ENCODE assay signal across 10 cellular contexts in genomic region chr1:190477687-190478192, GRCh38. TPM values are rescaled to one million over a fixed set of nuclear protein-coding genes. Genes with fewer than 3 reads are reported as not detected.
DNase-seq lines count a peak whose midpoint lies in the region; ATAC-seq and TF ChIP-seq lines count a peak whose summit lies in the region.
"Had no signal": no experiment of that assay in that cellular context is flagged by ENCODE, and none has a peak within 500 bp of the region (broad histone marks: within the 10 kb centered on the region; RNA-seq: fewer than 3 reads in every experiment).

BRINP3 (minus strand) TSS chr1:190477864.

- H3K27me3 Mint-ChIP-seq in CD8-positive, alpha-beta T cell (ENCODE audit: low read depth), result peaks cover 9% of the 10 kb centered on the region
- H3K27me3 Mint-ChIP-seq: central memory CD8-positive, alpha-beta T cell had no signal

- H3K4me1 ChIP-seq in HUES64 (ENCODE audit: insufficient read depth, low read length), result peaks cover 34% of the 10 kb centered on the region
- H3K4me1 ChIP-seq in colonic mucosa, result no peaks in the 10 kb centered on the region
- H3K4me1 ChIP-seq in muscle layer of duodenum (ENCODE audit: control insufficient read depth in 1 of 2, insufficient read depth in 2 of 2, low read length in 2 of 2), result peaks cover 0 to 20% of the 10 kb centered on the region in 2 donors
- no peaks in the 10 kb centered on the region for H3K4me1 ChIP-seq in CD8-positive, alpha-beta T cell (ENCODE audit: insufficient read depth, low read length)

- no peak for DNase-seq in AG04449 (ENCODE audit: low read depth, low spot score)
- DNase-seq in colonic mucosa, result peak; percentile 23
- DNase-seq in CD8-positive, alpha-beta T cell, result no peak
- DNase-seq: stimulated activated CD4-positive, alpha-beta T cell treated with anti-CD3 and anti-CD28 coated beads, Interleukin-2, amount 100 ng/mL, for 48 hours had no signal

- H3K27ac Mint-ChIP-seq in CD8-positive, alpha-beta T cell, result no peak within 1 kb of the TSS

- peaks cover 3% of the 10 kb centered on the region for H3K4me1 Mint-ChIP-seq in CD8-positive, alpha-beta T cell (ENCODE audit: low read depth)

- ATAC-seq in HG02610 (IDR thresholded peaks at IDR 0.05; ENCODE audit: unreplicated experiment) (no peak), GM18858 (IDR thresholded peaks at IDR 0.05; ENCODE audit: unreplicated experiment) (no peak), HG02763 (IDR thresholded peaks at IDR 0.05; ENCODE audit: unreplicated experiment) (no peak)
- no peak for ATAC-seq in CD8-positive, alpha-beta T cell

- peak within 1 kb of the TSS; percentile 44 for H3K9ac ChIP-seq in HUES64 (ENCODE audit: low read depth, low read length)
- peak within 1 kb of the TSS; percentile 44 to 96 for H3K9ac ChIP-seq in colonic mucosa (ENCODE audit: low read depth in 2 of 2, low read length in 2 of 2)

- H3K27me3 ChIP-seq in HUES64 (ENCODE audit: insufficient read depth, low read length), result peaks cover 57% of the 10 kb centered on the region
- H3K27me3 ChIP-seq in colonic mucosa, result no peaks in the 10 kb centered on the region
- H3K27me3 ChIP-seq in muscle layer of duodenum (ENCODE audit: low read depth, low read length), result peaks cover 15% of the 10 kb centered on the region
- no peaks in the 10 kb centered on the region for H3K27me3 ChIP-seq in CD8-positive, alpha-beta T cell (ENCODE audit: insufficient read depth, low read length)

- H3K4me3 ChIP-seq in AG04449 (ENCODE audit: low read depth, low read length), result peak within 1 kb of the TSS; percentile 49
- H3K4me3 ChIP-seq in HUES64 (ENCODE audit: low read length), result peak within 1 kb of the TSS; percentile 83
- peak within 1 kb of the TSS; percentile 37 for H3K4me3 ChIP-seq in colonic mucosa
- peak within 1 kb of the TSS; percentile 43 to 65 for H3K4me3 ChIP-seq in muscle layer of duodenum (ENCODE audit: low read depth in 1 of 2, low read length in 2 of 2)
- H3K4me3 ChIP-seq in CD8-positive, alpha-beta T cell (ENCODE audit: low read depth, low read length), result no peak within 1 kb of the TSS

- H3K9me3 Mint-ChIP-seq in CD8-positive, alpha-beta T cell, result peaks cover 5% of the 10 kb centered on the region

- intact Hi-C loops in colonic mucosa (cut with DNase I), result no loop called here
- intact Hi-C loops in CD8-positive, alpha-beta T cell (cut with DNase I, micrococcal nuclease), result no loop called here

- no peak within 1 kb of the TSS for H3K4me3 Mint-ChIP-seq in CD8-positive, alpha-beta T cell
- H3K4me3 Mint-ChIP-seq: central memory CD8-positive, alpha-beta T cell had no signal

- CTCF ChIA-PET in AG04449 (lab: Yijun Ruan, JAX), result no interaction called here
- CTCF ChIA-PET in CD8-positive, alpha-beta T cell (lab: Charles Lee), result no interaction called here

- no peak for TF ChIP-seq CTCF in AG04449 (IDR thresholded peaks at IDR 0.05; ENCODE audit: insufficient read depth, low read length, missing control alignments)
- no peak for TF ChIP-seq CTCF in colonic mucosa (IDR thresholded peaks at IDR 0.05)
- no peak for TF ChIP-seq CTCF in CD8-positive, alpha-beta T cell (IDR thresholded peaks at IDR 0.05)

- H3K36me3 ChIP-seq in HUES64 (ENCODE audit: insufficient read depth, low read length) (no peaks in the 10 kb centered on the region), colonic mucosa (no peaks in the 10 kb centered on the region), muscle layer of duodenum (ENCODE audit: control insufficient read depth in 1 of 2, insufficient read depth in 2 of 2, low read length in 2 of 2) (no peaks in the 10 kb centered on the region)
- H3K36me3 ChIP-seq in CD8-positive, alpha-beta T cell (ENCODE audit: insufficient read depth, low read length), result no peaks in the 10 kb centered on the region

- WGBS in HUES64, result under 1% methylated on average over 9 of the region's 9 CpGs

- POLR2A ChIA-PET in AG04449 (lab: Yijun Ruan, JAX), result no interaction called here
- POLR2A ChIA-PET in CD8-positive, alpha-beta T cell (lab: Charles Lee), result no interaction called here

- H3K27ac ChIP-seq in HUES64 (ENCODE audit: low read depth, low read length) (peak within 1 kb of the TSS; percentile 26; the same call in 1 of the 2 replicates), colonic mucosa (peak within 1 kb of the TSS; percentile 76), muscle layer of duodenum (ENCODE audit: low read length) (no peak within 1 kb of the TSS)
- H3K27ac ChIP-seq in CD8-positive, alpha-beta T cell (ENCODE audit: low read depth, low read length), result no peak within 1 kb of the TSS

- H3K36me3 Mint-ChIP-seq in CD8-positive, alpha-beta T cell, result no peaks in the 10 kb centered on the region

- no peaks in the 10 kb centered on the region for H3K9me3 ChIP-seq in HUES64 (ENCODE audit: insufficient read depth, low read depth, low read length)
- H3K9me3 ChIP-seq in colonic mucosa, result no peaks in the 10 kb centered on the region
- H3K9me3 ChIP-seq in muscle layer of duodenum (ENCODE audit: control insufficient read depth in 1 of 2, low read length in 2 of 2), result no peaks in the 10 kb centered on the region
- no peaks in the 10 kb centered on the region for H3K9me3 ChIP-seq in CD8-positive, alpha-beta T cell (ENCODE audit: low read length)

RNA-seq across cellular contexts. Expression of gene BRINP3, which starts in this region (rescaled TPM):
- polyA plus RNA-seq in HUES64 (2013, experiment 1 of 2), result not detected
- 0.32 TPM for polyA plus RNA-seq in HUES64 (2013, experiment 2 of 2)
- 10 to 100 TPM; 19.1 to 19.6 TPM for total RNA-seq in colonic mucosa
- not detected for total RNA-seq in CD8-positive, alpha-beta T cell

Comparison
In these comparisons a context has a peak if more than half of its experiments do, and no peak if none do; other contexts are left out.
1. RNA of gene BRINP3 (total RNA-seq): 19.1 to 19.6 TPM in colonic mucosa; not detected in CD8-positive, alpha-beta T cell; every median in the first group is over 10 times any median in the second.
2. H3K27ac ChIP-seq: peak in HUES64 (single experiment) and colonic mucosa (single experiment); none in muscle layer of duodenum (single experiment) and CD8-positive, alpha-beta T cell (single experiment).